7 cellular contexts compared by ENCODE assay signal in genomic region chr11:269146-269890, GRCh38. TPM values are rescaled to one million over a fixed set of nuclear protein-coding genes. Genes with fewer than 3 reads are reported as not detected.
A peak's percentile ranks its signal among the peaks of the same experiment; 100 is the strongest.
DNase-seq lines count a peak whose midpoint lies in the region; ATAC-seq, FAIRE-seq and TF ChIP-seq lines count a peak whose summit lies in the region.

No MANE protein-coding gene starts in this region.

- H3K9ac ChIP-seq in OCI-LY1 (ENCODE audit: low read length) (peak overlapping the region; percentile 73), K562 (ENCODE audit: insufficient read depth in 1 of 2, low read depth in 2 of 2, low read length in 2 of 2) (peak overlapping the region; percentile 18 to 84; a peak in 3 of 4 replicates)

- no peak for FAIRE-seq in K562 (lab: Jason Lieb, UNC)

- peak; percentile 43; the same call in 1 of the 2 replicates for TF ChIP-seq POLR2A in K562 (conservative IDR thresholded peaks at IDR 0.05)

- no peaks in the 10 kb centered on the region for H3K9me2 ChIP-seq in OCI-LY1 (ENCODE audit: low read depth, low read length)

- DNase-seq in K562 (ENCODE audit: extremely low read depth in 1 of 4, low spot score in 3 of 4) (peak in 2 of 4 experiments; percentile 38 to 67), T1000 (lab: John Stamatoyannopoulos, UW) (no peak), mesenteric fat pad (ENCODE audit: low spot score) (no peak)

- POLR2A ChIA-PET in K562 (lab: Yijun Ruan, JAX): interaction anchor here (1.0 to 3.4 kb wide), 6 partner anchors 8 to 63 kb away, joined by 3 to 14 read pairs (median 6); partner anchors contain the start of genes BET1L, NLRP6 and RIC8A

- H3K9me3 ChIP-seq in OCI-LY1 (ENCODE audit: low read length) (peaks cover 3% of the 10 kb centered on the region; the same call in 1 of the 2 replicates), K562 (replicated peaks; ENCODE audit: control insufficient read depth, insufficient read depth, low read depth, low read length) (peaks cover 8% of the 10 kb centered on the region), muscle layer of duodenum (ENCODE audit: control insufficient read depth in 1 of 2, low read length in 2 of 2) (no peaks in the 10 kb centered on the region)

- H3K36me3 ChIP-seq in OCI-LY1 (ENCODE audit: insufficient read depth, low read length) (no peaks in the 10 kb centered on the region), K562 (ENCODE audit: control insufficient read depth, insufficient read depth, low read length) (no peaks in the 10 kb centered on the region), muscle layer of duodenum (ENCODE audit: control insufficient read depth in 1 of 2, insufficient read depth in 2 of 2, low read length in 2 of 2) (no peaks in the 10 kb centered on the region)

- peaks cover 5% of the 10 kb centered on the region for H3F3A ChIP-seq in OCI-LY1 (ENCODE audit: insufficient read depth, low read length)

- H3K4me2 ChIP-seq in OCI-LY1 (ENCODE audit: low read length): peak overlapping the region; percentile 78
- peak overlapping the region; percentile 94 for H3K4me2 ChIP-seq in K562 (ENCODE audit: insufficient read depth, low read length)

- H3K27ac ChIP-seq in OCI-LY1 (ENCODE audit: low read depth, low read length, poor library complexity, severe bottlenecking) (peak overlapping the region; percentile 96), K562 (ENCODE audit: extremely low read depth, low read depth, low read length) (peak overlapping the region; percentile 93), muscle layer of duodenum (ENCODE audit: low read length) (peak overlapping the region; percentile 82)

- ATAC-seq in GM18907 (IDR thresholded peaks at IDR 0.05; ENCODE audit: unreplicated experiment): peak; percentile 76
- peak; percentile 74 for ATAC-seq in HG02870 (IDR thresholded peaks at IDR 0.05; ENCODE audit: unreplicated experiment)
- ATAC-seq in K562: peak; percentile 52

- TF ChIP-seq RAD21 in K562 (CRISPR knock-in tag; conservative IDR thresholded peaks at IDR 0.05 in 1 of 2, IDR thresholded peaks at IDR 0.05 in 1 of 2): no peak

- no peaks in the 10 kb centered on the region for H3K79me2 ChIP-seq in OCI-LY1 (ENCODE audit: insufficient read depth, low read length)
- peaks cover 10% of the 10 kb centered on the region; the same call in 1 of the 3 replicates for H3K79me2 ChIP-seq in K562 (ENCODE audit: control insufficient read depth, insufficient read depth, low read length)

- H4K20me1 ChIP-seq in OCI-LY1 (ENCODE audit: insufficient read depth, low read length) (no peaks in the 10 kb centered on the region), K562 (replicated peaks; ENCODE audit: control insufficient read depth, insufficient read depth, low read length) (no peaks in the 10 kb centered on the region)

- no peak overlapping the region for H2AFZ ChIP-seq in OCI-LY1 (ENCODE audit: low read length)
- peak overlapping the region; percentile 95 for H2AFZ ChIP-seq in K562 (ENCODE audit: low read depth, low read length)

- in situ Hi-C loops in K562 (cut with MboI): no loop called here

- peak overlapping the region; percentile 58 for H3K4me3 ChIP-seq in OCI-LY1 (ENCODE audit: low read depth, low read length, poor library complexity, severe bottlenecking)
- peak overlapping the region; percentile 43 for H3K4me3 ChIP-seq in K562
- peak overlapping the region in 1 of 2 donors; percentile 31 for H3K4me3 ChIP-seq in muscle layer of duodenum (ENCODE audit: low read depth in 1 of 2, low read length in 2 of 2)

- 8% methylated on average over 21 of the region's 21 CpGs for WGBS in K562 (ENCODE audit: insufficient coverage, low coverage, missing lambda C conversion rate)

- TF ChIP-seq EP300 in K562 (IDR thresholded peaks at IDR 0.05; ENCODE audit: low read length): peak; percentile 82; the same call in 1 of the 2 replicates

- intact Hi-C loops in K562 (cut with micrococcal nuclease): loop anchor here (5.0 kb wide), 2 partner anchors 43 to 83 kb away; partner anchors contain the start of gene IFITM1

- no peaks in the 10 kb centered on the region for H3K9me1 ChIP-seq in K562 (ENCODE audit: control insufficient read depth, insufficient read depth, low read length)

- H3K27me3 ChIP-seq in OCI-LY1 (ENCODE audit: insufficient read depth, low read length): no peaks in the 10 kb centered on the region
- H3K27me3 ChIP-seq in K562 (ENCODE audit: control insufficient read depth in 2 of 2, insufficient read depth in 2 of 2, low read length in 2 of 2): no peaks in the 10 kb centered on the region
- no peaks in the 10 kb centered on the region for H3K27me3 ChIP-seq in muscle layer of duodenum (ENCODE audit: low read depth, low read length)

- TF ChIP-seq CTCF in OCI-LY1 (IDR thresholded peaks at IDR 0.05; ENCODE audit: low read length) (no peak), K562 (IDR thresholded peaks at IDR 0.05 in 2 of 3, conservative IDR thresholded peaks at IDR 0.05 in 1 of 3; ENCODE audit: insufficient read depth in 2 of 3, low read depth in 1 of 3, low read length in 3 of 3) (0 out of 6 replicates have a peak, but pooled peaks of 1 of the 3 experiments have one; percentile 4)

- H3K4me1 ChIP-seq in OCI-LY1 (ENCODE audit: insufficient read depth, low read length, severe bottlenecking) (peaks cover 34% of the 10 kb centered on the region), K562 (replicated peaks in 1 of 2; ENCODE audit: control insufficient read depth in 2 of 2, insufficient read depth in 2 of 2, low read length in 2 of 2) (peaks cover 19 to 34% of the 10 kb centered on the region in 2 experiments; a peak in 4 of 5 replicates), muscle layer of duodenum (ENCODE audit: control insufficient read depth in 1 of 2, insufficient read depth in 2 of 2, low read length in 2 of 2) (peaks cover 0 to 4% of the 10 kb centered on the region in 2 donors)

- CTCF ChIA-PET in K562 (lab: Yijun Ruan, JAX; ENCODE audit: low intra/inter-chr PET ratio): interaction anchor here (0.7 kb wide), 2 partner anchors 50 to 123 kb away, joined by 3 to 4 read pairs; no protein-coding TSS in a partner anchor

- TSS peak; percentile 56 for BruUV-seq in K562 (replicated peaks; lab: Mats Ljungman, UMichigan)

RNA-seq across cellular contexts. Expression of gene NLRP6, which starts 8.9 kb away (rescaled TPM):
- total RNA-seq in K562 (2011; cell fraction: chromatin; rRNA removed; ENCODE audit: low replicate concordance): 0.51 TPM in 1 of 2 replicates, not detected in the other
- total RNA-seq in K562 (2011; cell fraction: nucleolus; rRNA removed): 0.26 and 0.67 TPM in 2 replicates
- total RNA-seq in K562 (2011; cell fraction: nucleoplasm; rRNA removed): 0.22 and 0.46 TPM in 2 replicates
- total RNA-seq in K562 (2014; rRNA removed) (0.08 and 0.14 TPM in 2 replicates), K562 (2014; rRNA removed; fragmentation: Illumina TruSeq; extraction: Trizol) (not detected in 2 replicates), K562 (2015; rRNA removed; fragmentation: Illumina TruSeq; extraction: Trizol) (not detected in 2 replicates), K562 (2021) (0.18 TPM in 1 of 2 replicates, not detected in the other), mesenteric fat pad (1.8 TPM)
- polyA plus RNA-seq in K562 (2011; rRNA removed) (0.03 TPM in 1 of 2 replicates, not detected in the other), K562 (2014; fragmentation: Illumina TruSeq; extraction: Trizol) (not detected in 2 replicates), K562 (2014; fragmentation: Nextera tagmentation; extraction: Ambion mirVana) (not detected), K562 (2014; rRNA removed) (0.15 and 0.16 TPM in 2 replicates)
- polyA plus RNA-seq in K562 (2011; cell fraction: cytosol; rRNA removed): 0.03 TPM in 1 of 2 replicates, not detected in the other
- polyA plus RNA-seq in K562 (2011; cell fraction: nucleus; rRNA removed): 0.06 TPM in 2 replicates
- 0.42 and 0.73 TPM in 2 replicates for polyA plus RNA-seq in K562 (2012)
- polyA minus RNA-seq in K562 (2011; rRNA and poly(A)+ RNA removed): not detected in 2 replicates
- polyA minus RNA-seq in K562 (2011; cell fraction: cytosol; rRNA and poly(A)+ RNA removed): not detected in 2 replicates
- 0.11 TPM in 1 of 2 replicates, not detected in the other for polyA minus RNA-seq in K562 (2011; cell fraction: nucleus; rRNA and poly(A)+ RNA removed)

RNA-seq across cellular contexts. Expression of gene PGGHG, which starts 19.6 kb away (rescaled TPM):
- total RNA-seq in K562 (2011; cell fraction: chromatin; rRNA removed; ENCODE audit: low replicate concordance): 121 and 331 TPM in 2 replicates
- total RNA-seq in K562 (2011; cell fraction: nucleolus; rRNA removed): 233 and 250 TPM in 2 replicates
- total RNA-seq in K562 (2011; cell fraction: nucleoplasm; rRNA removed): 139 and 152 TPM in 2 replicates
- total RNA-seq in K562 (2014; rRNA removed) (25.7 and 34.3 TPM in 2 replicates), K562 (2014; rRNA removed; fragmentation: Illumina TruSeq; extraction: Trizol) (3.3 and 5.1 TPM in 2 replicates), K562 (2015; rRNA removed; fragmentation: Illumina TruSeq; extraction: Trizol) (13.8 and 15.2 TPM in 2 replicates), K562 (2021) (55.9 and 73.1 TPM in 2 replicates), mesenteric fat pad (25.2 TPM)
- polyA plus RNA-seq in K562 (2011; rRNA removed) (18.1 and 48.0 TPM in 2 replicates), K562 (2014; fragmentation: Illumina TruSeq; extraction: Trizol) (18.3 and 23.2 TPM in 2 replicates), K562 (2014; fragmentation: Nextera tagmentation; extraction: Ambion mirVana) (under 1 TPM; 0.38 to 0.84 TPM), K562 (2014; rRNA removed) (74.2 and 85.1 TPM in 2 replicates)
- polyA plus RNA-seq in K562 (2011; cell fraction: cytosol; rRNA removed): 11.1 and 18.3 TPM in 2 replicates
- 636 and 650 TPM in 2 replicates for polyA plus RNA-seq in K562 (2011; cell fraction: nucleus; rRNA removed)
- polyA plus RNA-seq in K562 (2012): 54.9 and 131 TPM in 2 replicates
- polyA minus RNA-seq in K562 (2011; rRNA and poly(A)+ RNA removed): 2.3 TPM in 2 replicates
- 4.9 and 8.6 TPM in 2 replicates for polyA minus RNA-seq in K562 (2011; cell fraction: cytosol; rRNA and poly(A)+ RNA removed)
- polyA minus RNA-seq in K562 (2011; cell fraction: nucleus; rRNA and poly(A)+ RNA removed): 43.4 and 50.0 TPM in 2 replicates

RNA-seq across cellular contexts. Expression of gene IFITM5, which starts 30.0 kb away (rescaled TPM):
- total RNA-seq in K562 (2011; cell fraction: chromatin; rRNA removed; ENCODE audit: low replicate concordance): not detected in 2 replicates
- total RNA-seq in K562 (2011; cell fraction: nucleolus; rRNA removed): not detected in 2 replicates
- total RNA-seq in K562 (2011; cell fraction: nucleoplasm; rRNA removed): not detected in 2 replicates
- not detected in 2 replicates for total RNA-seq in K562 (2014; rRNA removed)
- not detected in 2 replicates for total RNA-seq in K562 (2014; rRNA removed; fragmentation: Illumina TruSeq; extraction: Trizol)
- not detected in 2 replicates for total RNA-seq in K562 (2015; rRNA removed; fragmentation: Illumina TruSeq; extraction: Trizol)
- not detected in 2 replicates for total RNA-seq in K562 (2021)
- not detected in 2 replicates for polyA plus RNA-seq in K562 (2011; rRNA removed)
- polyA plus RNA-seq in K562 (2011; cell fraction: cytosol; rRNA removed): not detected in 2 replicates
- not detected in 2 replicates for polyA plus RNA-seq in K562 (2011; cell fraction: nucleus; rRNA removed)
- polyA plus RNA-seq in K562 (2012): not detected in 2 replicates
- not detected in 2 replicates for polyA plus RNA-seq in K562 (2014; fragmentation: Illumina TruSeq; extraction: Trizol)
- polyA plus RNA-seq in K562 (2014; fragmentation: Nextera tagmentation; extraction: Ambion mirVana): not detected
- 0.19 TPM in 1 of 2 replicates, not detected in the other for polyA plus RNA-seq in K562 (2014; rRNA removed)
- not detected in 2 replicates for polyA minus RNA-seq in K562 (2011; rRNA and poly(A)+ RNA removed)
- polyA minus RNA-seq in K562 (2011; cell fraction: cytosol; rRNA and poly(A)+ RNA removed): not detected in 2 replicates
- not detected in 2 replicates for polyA minus RNA-seq in K562 (2011; cell fraction: nucleus; rRNA and poly(A)+ RNA removed)
- total RNA-seq in mesenteric fat pad: not detected

RNA-seq across cellular contexts. Expression of gene PSMD13, which starts 32.5 kb away (rescaled TPM):
- 209 and 273 TPM in 2 replicates for total RNA-seq in K562 (2011; cell fraction: chromatin; rRNA removed; ENCODE audit: low replicate concordance)
- 153 and 159 TPM in 2 replicates for total RNA-seq in K562 (2011; cell fraction: nucleolus; rRNA removed)
- 172 and 176 TPM in 2 replicates for total RNA-seq in K562 (2011; cell fraction: nucleoplasm; rRNA removed)
- total RNA-seq in K562 (2014; rRNA removed) (279 and 309 TPM in 2 replicates), K562 (2014; rRNA removed; fragmentation: Illumina TruSeq; extraction: Trizol) (199 and 209 TPM in 2 replicates), K562 (2015; rRNA removed; fragmentation: Illumina TruSeq; extraction: Trizol) (176 and 185 TPM in 2 replicates), K562 (2021) (236 and 254 TPM in 2 replicates), mesenteric fat pad (100 TPM)
- polyA plus RNA-seq in K562 (2011; rRNA removed) (225 and 267 TPM in 2 replicates), K562 (2014; fragmentation: Illumina TruSeq; extraction: Trizol) (225 and 237 TPM in 2 replicates), K562 (2014; fragmentation: Nextera tagmentation; extraction: Ambion mirVana) (100 to 1,000 TPM; 370 to 383 TPM), K562 (2014; rRNA removed) (292 and 304 TPM in 2 replicates)
- 208 and 225 TPM in 2 replicates for polyA plus RNA-seq in K562 (2011; cell fraction: cytosol; rRNA removed)
- 238 and 252 TPM in 2 replicates for polyA plus RNA-seq in K562 (2011; cell fraction: nucleus; rRNA removed)
- 146 and 216 TPM in 2 replicates for polyA plus RNA-seq in K562 (2012)
- 144 and 174 TPM in 2 replicates for polyA minus RNA-seq in K562 (2011; rRNA and poly(A)+ RNA removed)
- 61.1 and 89.0 TPM in 2 replicates for polyA minus RNA-seq in K562 (2011; cell fraction: cytosol; rRNA and poly(A)+ RNA removed)
- polyA minus RNA-seq in K562 (2011; cell fraction: nucleus; rRNA and poly(A)+ RNA removed): 54.5 and 75.3 TPM in 2 replicates

RNA-seq across cellular contexts. Expression of gene SIRT3, which starts 33.2 kb away (rescaled TPM):
- total RNA-seq in K562 (2011; cell fraction: chromatin; rRNA removed; ENCODE audit: low replicate concordance): 63.3 and 67.6 TPM in 2 replicates
- 36.5 and 39.2 TPM in 2 replicates for total RNA-seq in K562 (2011; cell fraction: nucleolus; rRNA removed)
- 42.6 and 50.4 TPM in 2 replicates for total RNA-seq in K562 (2011; cell fraction: nucleoplasm; rRNA removed)
- total RNA-seq in K562 (2014; rRNA removed) (13.3 and 14.5 TPM in 2 replicates), K562 (2014; rRNA removed; fragmentation: Illumina TruSeq; extraction: Trizol) (8.6 and 8.7 TPM in 2 replicates), K562 (2015; rRNA removed; fragmentation: Illumina TruSeq; extraction: Trizol) (8.2 and 10.0 TPM in 2 replicates), K562 (2021) (14.9 and 15.2 TPM in 2 replicates), mesenteric fat pad (14.1 TPM)
- polyA plus RNA-seq in K562 (2011; rRNA removed) (21.0 and 21.2 TPM in 2 replicates), K562 (2014; fragmentation: Illumina TruSeq; extraction: Trizol) (18.4 and 20.5 TPM in 2 replicates), K562 (2014; fragmentation: Nextera tagmentation; extraction: Ambion mirVana) (1 to 10 TPM; 1.9 to 2.9 TPM), K562 (2014; rRNA removed) (23.8 and 27.5 TPM in 2 replicates)
- 28.7 and 34.0 TPM in 2 replicates for polyA plus RNA-seq in K562 (2011; cell fraction: cytosol; rRNA removed)
- polyA plus RNA-seq in K562 (2011; cell fraction: nucleus; rRNA removed): 35.7 and 37.1 TPM in 2 replicates
- 19.8 and 24.0 TPM in 2 replicates for polyA plus RNA-seq in K562 (2012)
- polyA minus RNA-seq in K562 (2011; rRNA and poly(A)+ RNA removed): 15.4 and 17.4 TPM in 2 replicates
- polyA minus RNA-seq in K562 (2011; cell fraction: cytosol; rRNA and poly(A)+ RNA removed): 5.5 and 16.2 TPM in 2 replicates
- 10.7 and 13.6 TPM in 2 replicates for polyA minus RNA-seq in K562 (2011; cell fraction: nucleus; rRNA and poly(A)+ RNA removed)
